Comparison of ENCODE assay signal across 8 cellular contexts in genomic region chr7:22499888-22500689, GRCh38. TPM values are rescaled to one million over a fixed set of nuclear protein-coding genes. Genes with fewer than 3 reads are reported as not detected.
DNase-seq lines count a peak whose midpoint lies in the region; ATAC-seq and TF ChIP-seq lines count a peak whose summit lies in the region.
"Not testable (repeated sequence)": the region's sequence is repeated elsewhere in the genome, so short reads cannot be mapped to it uniquely, and the experiment has no call there.

Gene STEAP1B, minus strand, starts transcription at chr7:22500188. Its CDS starts 5,333 bp downstream, at chr7:22494855.

- peaks cover 18 to 28% of the 10 kb centered on the region in 2 donors for H3K27me3 Mint-ChIP-seq in natural killer cell treated with Interleukin-12 subunit alpha and Interleukin-12 subunit beta and Interleukin-15 and Interleukin-18, amount 100 ng/mL, for 72 hours

- peak within 1 kb of the TSS; percentile 64 for H3K4me3 ChIP-seq in HUES48 (ENCODE audit: low read depth, low read length)
- peak within 1 kb of the TSS; percentile 30 for H3K4me3 ChIP-seq in fibroblast of villous mesenchyme (ENCODE audit: low read depth, low read length)

- not testable (repeated sequence) for H3K36me3 ChIP-seq in HUES48 (ENCODE audit: control insufficient read depth, insufficient read depth, low read length)

- not testable (repeated sequence) for H3K27ac ChIP-seq in HUES48 (ENCODE audit: low read depth, low read length)

- DNase-seq in DMS114 treated with DMSO at 0.1 percent for 48 hours (lab: John Stamatoyannopoulos, UW; ENCODE audit: unreplicated experiment) (peak; percentile 62), RPMI8226 (peak; percentile 90), activated gamma-delta T cell (lab: John Stamatoyannopoulos, UW) (peak; percentile 44), fibroblast of villous mesenchyme (ENCODE audit: low read depth) (peak; percentile 79)
- DNase-seq in natural killer cell treated with Interleukin-12 subunit alpha and Interleukin-12 subunit beta and Interleukin-15 and Interleukin-18, amount 100 ng/mL, for 72 hours (ENCODE audit: low spot score), result peak; percentile 87
- DNase-seq in stimulated activated CD8-positive, alpha-beta memory T cell treated with anti-CD3 and anti-CD28 coated beads, Interleukin-7, amount 100 ng/mL, for 1 hour (ENCODE audit: low read depth in 2 of 2), result peak; percentile 53 to 69

- H3K27ac Mint-ChIP-seq in natural killer cell treated with Interleukin-12 subunit alpha and Interleukin-12 subunit beta and Interleukin-15 and Interleukin-18, amount 100 ng/mL, for 72 hours, result not testable (repeated sequence)

- H3K9me3 ChIP-seq in HUES48 (ENCODE audit: control insufficient read depth, insufficient read depth, low read length), result not testable (repeated sequence)

- peak; percentile 69 for TF ChIP-seq CTCF in fibroblast of villous mesenchyme (IDR thresholded peaks at IDR 0.05; ENCODE audit: insufficient read depth, low read depth, low read length)

- H3K36me3 Mint-ChIP-seq in natural killer cell treated with Interleukin-12 subunit alpha and Interleukin-12 subunit beta and Interleukin-15 and Interleukin-18, amount 100 ng/mL, for 72 hours, result not testable (repeated sequence)

- H3K27me3 ChIP-seq in HUES48 (ENCODE audit: control insufficient read depth, insufficient read depth, low read length), result not testable (repeated sequence)

- peak within 1 kb of the TSS; percentile 52 for H3K4me3 Mint-ChIP-seq in natural killer cell treated with Interleukin-12 subunit alpha and Interleukin-12 subunit beta and Interleukin-15 and Interleukin-18, amount 100 ng/mL, for 72 hours

- ATAC-seq in GM21576 (IDR thresholded peaks at IDR 0.05; ENCODE audit: unreplicated experiment), result peak; percentile 93
- peak; percentile 95 to 98 for ATAC-seq in natural killer cell treated with Interleukin-12 subunit alpha and Interleukin-12 subunit beta and Interleukin-15 and Interleukin-18, amount 100 ng/mL, for 72 hours

- H3K4me1 Mint-ChIP-seq in natural killer cell treated with Interleukin-12 subunit alpha and Interleukin-12 subunit beta and Interleukin-15 and Interleukin-18, amount 100 ng/mL, for 72 hours (ENCODE audit: low read depth in 2 of 2), result not testable (repeated sequence)

- not testable (repeated sequence) for H3K4me1 ChIP-seq in HUES48 (ENCODE audit: control insufficient read depth, insufficient read depth, low read length)

- peak within 1 kb of the TSS; percentile 54; the same call in 1 of the 2 replicates for H3K9ac ChIP-seq in HUES48 (ENCODE audit: low read depth, low read length)

- H3K9me3 Mint-ChIP-seq in natural killer cell treated with Interleukin-12 subunit alpha and Interleukin-12 subunit beta and Interleukin-15 and Interleukin-18, amount 100 ng/mL, for 72 hours, result not testable (repeated sequence)

RNA-seq across cellular contexts. Expression of gene STEAP1B, which starts in this region (rescaled TPM):
- 7.4 and 11.7 TPM in 2 replicates for total RNA-seq in fibroblast of villous mesenchyme
- total RNA-seq in natural killer cell treated with Interleukin-12 subunit alpha and Interleukin-12 subunit beta and Interleukin-15 and Interleukin-18, amount 100 ng/mL, for 72 hours, result 1 to 10 TPM; 1.2 to 4.1 TPM
